9 cellular contexts compared by ENCODE assay signal in genomic region chr2:141557329-141558098, GRCh38.
DNase-seq lines count a peak whose midpoint lies in the region; ATAC-seq lines count a peak whose summit lies in the region.
"Had no signal": no experiment of that assay in that cellular context is flagged by ENCODE, and none has a peak within 500 bp of the region (broad histone marks: within the 10 kb centered on the region; RNA-seq: fewer than 3 reads in every experiment).

No MANE protein-coding gene starts in this region.

- DNase-seq in CD1c-positive myeloid dendritic cell (ENCODE audit: extremely low spot score) (peak; percentile 76), OCI-M1 (lab: John Stamatoyannopoulos, UW) (peak; percentile 51), fibroblast of peridontal ligament (ENCODE audit: extremely low read depth) (peak; percentile 40), iPS-NIHi7 (ENCODE audit: extremely low spot score) (no peak)
- no peak for DNase-seq in activated CD8-positive, alpha-beta memory T cell treated with anti-CD3 and anti-CD28 coated beads, Interleukin-2, amount 50 U/mL, for 4 hours
- DNase-seq: natural killer cell had no signal

- ATAC-seq in HG02798 (IDR thresholded peaks at IDR 0.05; ENCODE audit: poor library complexity, unreplicated experiment) (peak; percentile 41), GM21737 (IDR thresholded peaks at IDR 0.05; ENCODE audit: unreplicated experiment) (no peak)
- no peak for ATAC-seq in activated CD4-positive, CD25-positive, alpha-beta regulatory T cell treated with anti-CD3 and anti-CD28 coated beads, Interleukin-2, amount 50 U/mL, for 24 hours

Comparison
In these comparisons a context has a peak if more than half of its experiments do, and no peak if none do; other contexts are left out.
1. DNase-seq: peak in CD1c-positive myeloid dendritic cell (single experiment), OCI-M1 (single experiment) and fibroblast of peridontal ligament (single experiment); none in activated CD8-positive, alpha-beta memory T cell treated with anti-CD3 and anti-CD28 coated beads, Interleukin-2, amount 50 U/mL, for 4 hours (single experiment) and iPS-NIHi7 (single experiment).